ENCODE assay signal across 8 cellular contexts in genomic region chr7:100483101-100483727, GRCh38. TPM values are rescaled to one million over a fixed set of nuclear protein-coding genes. Genes with fewer than 3 reads are reported as not detected.
DNase-seq lines count a peak whose midpoint lies in the region; TF ChIP-seq lines count a peak whose summit lies in the region.

No MANE protein-coding gene starts in this region.

- 0 to 2% methylated on average over 21 to 41 of the region's 79 CpGs for WGBS in lower leg skin, 2 donors

- peak; percentile 96 for TF ChIP-seq CTCF in HEK293 (tag by site-specific recombination; IDR thresholded peaks at IDR 0.05)
- peak in 1 of 3 donors; percentile 15 for TF ChIP-seq CTCF in lower leg skin (IDR thresholded peaks at IDR 0.05)

- peak overlapping the region; percentile 42 for H3K27ac Mint-ChIP-seq in dendritic cell treated with granulocyte-macrophage colony-stimulating factor and Interleukin-4, amounts not matched to agents 40 ng/mL and 50 ng/mL, for 4 days

- POLR2A ChIA-PET in HEK293 (lab: Yijun Ruan, JAX) = interaction anchor here (1.3 kb wide), 1 partner anchor 14 kb away, joined by 4 read pairs; no protein-coding TSS in a partner anchor

- TF ChIP-seq POLR2A in lower leg skin (IDR thresholded peaks at IDR 0.05) = no peak

- H3K36me3 Mint-ChIP-seq in dendritic cell treated with granulocyte-macrophage colony-stimulating factor and Interleukin-4, amounts not matched to agents 40 ng/mL and 50 ng/mL, for 4 days (ENCODE audit: low read depth) = peaks cover 11% of the 10 kb centered on the region

- H3K4me3 ChIP-seq in HEK293 (ENCODE audit: low read depth, low read length) = peak overlapping the region; percentile 35
- H3K4me3 ChIP-seq in lower leg skin (ENCODE audit: low read depth, poor library complexity, severe bottlenecking) = peak overlapping the region; percentile 9

- no peaks in the 10 kb centered on the region for H3K9me3 ChIP-seq in HEK293 (ENCODE audit: control insufficient read depth, insufficient read depth, low read depth, low read length)

- CTCF ChIA-PET in HEK293 (lab: Yijun Ruan, JAX) = interaction anchor here (0.5 to 2.9 kb wide), 27 partner anchors 9 to 1305 kb away, joined by 3 to 19 read pairs (median 5); partner anchors contain the start of gene SPACDR

- no peaks in the 10 kb centered on the region for H3K4me1 ChIP-seq in HEK293 (ENCODE audit: control insufficient read depth, insufficient read depth, low read length)

- peak overlapping the region; percentile 77 for H3K4me3 Mint-ChIP-seq in dendritic cell treated with granulocyte-macrophage colony-stimulating factor and Interleukin-4, amounts not matched to agents 40 ng/mL and 50 ng/mL, for 4 days

- DNase-seq in GDM1 (lab: John Stamatoyannopoulos, UW) (peak; percentile 73), NCI-H1105 treated with DMSO at 0.1 percent for 48 hours (lab: John Stamatoyannopoulos, UW) (peak; percentile 40), lower leg skin (ENCODE audit: low spot score in 2 of 2) (peak in 1 of 2 donors; percentile 91), NCI-H2029 (lab: John Stamatoyannopoulos, UW) (no peak)
- peak; percentile 69 to 71 for DNase-seq in activated CD4-positive, alpha-beta T cell treated with anti-CD3 and anti-CD28 coated beads, Interleukin-2, amount 50 U/mL, for 24 hours (ENCODE audit: low read depth in 1 of 2, low spot score in 1 of 2)
- DNase-seq in stimulated activated CD4-positive, alpha-beta T cell treated with anti-CD3 and anti-CD28 coated beads, Interleukin-4, amount 100 ng/mL, for 48 hours (ENCODE audit: low read depth in 2 of 2) = peak; percentile 72 to 82

- no peak overlapping the region for H3K27ac ChIP-seq in HEK293 (ENCODE audit: extremely low read depth, low read depth, low read length)

- intact Hi-C loops in dendritic cell treated with granulocyte-macrophage colony-stimulating factor and Interleukin-4, amounts not matched to agents 40 ng/mL and 50 ng/mL, for 4 days (cut with micrococcal nuclease) = loop anchor here (1.0 kb wide), 1 partner anchor 14 kb away; no protein-coding TSS in a partner anchor
- intact Hi-C loops in lower leg skin (cut with DNase I; ENCODE audit: low total_unique reads) = loop anchor here (5.0 kb wide), 1 partner anchor 204 kb away; no protein-coding TSS in a partner anchor

- H3K27me3 Mint-ChIP-seq in dendritic cell treated with granulocyte-macrophage colony-stimulating factor and Interleukin-4, amounts not matched to agents 40 ng/mL and 50 ng/mL, for 4 days = peaks cover 23% of the 10 kb centered on the region

- peaks cover 17% of the 10 kb centered on the region for H3K4me1 Mint-ChIP-seq in dendritic cell treated with granulocyte-macrophage colony-stimulating factor and Interleukin-4, amounts not matched to agents 40 ng/mL and 50 ng/mL, for 4 days (ENCODE audit: low read depth)

- H3K36me3 ChIP-seq in HEK293 (ENCODE audit: control insufficient read depth in 2 of 2, insufficient read depth in 1 of 2, low read length in 2 of 2) = no peaks in the 10 kb centered on the region

- no peaks in the 10 kb centered on the region for H3K9me3 Mint-ChIP-seq in dendritic cell treated with granulocyte-macrophage colony-stimulating factor and Interleukin-4, amounts not matched to agents 40 ng/mL and 50 ng/mL, for 4 days

TF ChIP-seq in HEK293, 187 proteins besides CTCF, POLR2A, EP300 and RAD21 (continues in another document):
- peak; percentile 13; the same call in 1 of the 2 replicates for TF ChIP-seq PRDM4 (tag by site-specific recombination; IDR thresholded peaks at IDR 0.05)
- no peak for TF ChIP-seq KLF17 (tag by site-specific recombination; IDR thresholded peaks at IDR 0.05)
- no peak for TF ChIP-seq ZNF366 (tag by site-specific recombination; conservative IDR thresholded peaks at IDR 0.05)
- peak; percentile 92 for TF ChIP-seq GLIS2 (tag by site-specific recombination; IDR thresholded peaks at IDR 0.05)
- no peak for TF ChIP-seq ZSCAN4 (tag by site-specific recombination; IDR thresholded peaks at IDR 0.05)
- no peak for TF ChIP-seq ZNF114 (tag by site-specific recombination; IDR thresholded peaks at IDR 0.05)
- no peak for TF ChIP-seq PBX3 (CRISPR knock-in tag; IDR thresholded peaks at IDR 0.05)
- peak; percentile 73 for TF ChIP-seq ZFHX2 (tag by site-specific recombination; conservative IDR thresholded peaks at IDR 0.05)
- TF ChIP-seq ZNF626 (tag by site-specific recombination; IDR thresholded peaks at IDR 0.05) = no peak
- TF ChIP-seq ZNF560 (tag by site-specific recombination; IDR thresholded peaks at IDR 0.05; ENCODE audit: borderline replicate concordance) = no peak
- no peak for TF ChIP-seq HOXD13 (CRISPR knock-in tag; IDR thresholded peaks at IDR 0.05; ENCODE audit: borderline replicate concordance)
- TF ChIP-seq ZNF529 (tag by site-specific recombination; IDR thresholded peaks at IDR 0.05; ENCODE audit: insufficient replicate concordance) = no peak
- TF ChIP-seq IKZF3 (tag by site-specific recombination; IDR thresholded peaks at IDR 0.05) = no peak
- no peak for TF ChIP-seq ZNF174 (tag by site-specific recombination; IDR thresholded peaks at IDR 0.05)
- TF ChIP-seq ZFP3 (tag by site-specific recombination; IDR thresholded peaks at IDR 0.05; ENCODE audit: low read depth) = no peak
- no peak for TF ChIP-seq INSM2 (tag by site-specific recombination; IDR thresholded peaks at IDR 0.05)
- TF ChIP-seq ZNF169 (tag by site-specific recombination; IDR thresholded peaks at IDR 0.05) = no peak

RNA-seq across cellular contexts. Expression of gene NYAP1, which starts 0.5 kb away (rescaled TPM):
- 1 to 10 TPM in 3 of 4 donors, under 1 TPM in 1; 0.39 to 2.1 (median 1.5) TPM for total RNA-seq in lower leg skin

RNA-seq across cellular contexts. Expression of gene TSC22D4, which starts 4.2 kb away (rescaled TPM):
- 10 to 100 TPM; 57.3 to 97.7 (median 68.0) TPM for total RNA-seq in lower leg skin

RNA-seq across cellular contexts. Expression of gene SPACDR, which starts 19.2 kb away (rescaled TPM):
- 1 to 10 TPM in 1 of 4 donors, under 1 TPM in 1, not detected in 2; 0.26 to 1.5 TPM for total RNA-seq in lower leg skin

RNA-seq across cellular contexts. Expression of gene PPP1R35, which starts 46.9 kb away (rescaled TPM):
- total RNA-seq in lower leg skin = 10 to 100 TPM; 26.3 to 63.2 (median 46.6) TPM

RNA-seq across cellular contexts. Expression of gene MEPCE, which starts 53.6 kb away (rescaled TPM):
- total RNA-seq in lower leg skin = 10 to 100 TPM; 26.1 to 54.4 (median 37.4) TPM
